ENCODE assay signal across 14 cellular contexts in genomic region chr12:131593411-131593810, GRCh38.
DNase-seq lines count a peak whose midpoint lies in the region; ATAC-seq, FAIRE-seq and TF ChIP-seq lines count a peak whose summit lies in the region.
"Had no signal": no experiment of that assay in that cellular context is flagged by ENCODE, and none has a peak within 500 bp of the region (broad histone marks: within the 10 kb centered on the region; RNA-seq: fewer than 3 reads in every experiment).

No MANE protein-coding gene starts in this region.

- no peak for DNase-seq in activated naive CD4-positive, alpha-beta T cell treated with anti-CD3 and anti-CD28 coated beads, Interleukin-2, amount 10 ng/mL, durations not matched to agents 7 days and 5 days
- DNase-seq in activated naive CD4-positive, alpha-beta T cell treated with Interleukin-2 at 50 U/mL for 16 hours, result no peak
- no peak for DNase-seq in GM19239 (ENCODE audit: insufficient read length, low spot score)
- no peak for DNase-seq in coronary artery (ENCODE audit: low spot score)
- no peak for DNase-seq in NCI-H345 treated with DMSO at 0.1 percent for 48 hours (lab: John Stamatoyannopoulos, UW; ENCODE audit: unreplicated experiment)
- DNase-seq: AML-193, DMS79, GOT3, NCI-H226, NCI-H69, PC-3 had no signal

- peak; percentile 18 for FAIRE-seq in GM19239 (lab: Jason Lieb, UNC)

- H3K4me1 Mint-ChIP-seq in activated naive CD4-positive, alpha-beta T cell treated with anti-CD3 and anti-CD28 coated beads, Interleukin-2, amount 10 ng/mL, durations not matched to agents 7 days and 5 days, result peaks cover 16% of the 10 kb centered on the region
- peaks cover 10% of the 10 kb centered on the region for H3K4me1 Mint-ChIP-seq in activated T-helper 17 cell treated with anti-CD3 and anti-CD28 coated beads, Interleukin-2, amount 50 U/mL, for 72 hours

- no peak for TF ChIP-seq EP300 in neural cell (conservative IDR thresholded peaks at IDR 0.05; ENCODE audit: poor library complexity, severe bottlenecking)

- H3K27ac ChIP-seq in neural cell (ENCODE audit: low read length) (no peak overlapping the region), coronary artery (no peak overlapping the region)

- no peaks in the 10 kb centered on the region for H3K9me3 Mint-ChIP-seq in activated naive CD4-positive, alpha-beta T cell treated with anti-CD3 and anti-CD28 coated beads, Interleukin-2, amount 10 ng/mL, durations not matched to agents 7 days and 5 days
- H3K9me3 Mint-ChIP-seq in activated T-helper 17 cell treated with anti-CD3 and anti-CD28 coated beads, Interleukin-2, amount 50 U/mL, for 72 hours, result no peaks in the 10 kb centered on the region

- H3K4me3 Mint-ChIP-seq in activated naive CD4-positive, alpha-beta T cell treated with anti-CD3 and anti-CD28 coated beads, Interleukin-2, amount 10 ng/mL, durations not matched to agents 7 days and 5 days, result no peak overlapping the region
- H3K4me3 Mint-ChIP-seq in activated T-helper 17 cell treated with anti-CD3 and anti-CD28 coated beads, Interleukin-2, amount 50 U/mL, for 72 hours, result peak overlapping the region; percentile 2

- no peaks in the 10 kb centered on the region for H3K9me3 ChIP-seq in neural cell (ENCODE audit: low read length)

- TF ChIP-seq CTCF in neural cell (IDR thresholded peaks at IDR 0.05; ENCODE audit: poor library complexity, severe bottlenecking) (no peak), coronary artery (IDR thresholded peaks at IDR 0.05) (no peak)

- H2AFZ ChIP-seq in neural cell (ENCODE audit: low read depth, low read length), result no peak overlapping the region

- no peaks in the 10 kb centered on the region for H3K27me3 Mint-ChIP-seq in activated naive CD4-positive, alpha-beta T cell treated with anti-CD3 and anti-CD28 coated beads, Interleukin-2, amount 10 ng/mL, durations not matched to agents 7 days and 5 days
- H3K27me3 Mint-ChIP-seq in activated T-helper 17 cell treated with anti-CD3 and anti-CD28 coated beads, Interleukin-2, amount 50 U/mL, for 72 hours, result no peaks in the 10 kb centered on the region

- peak overlapping the region; percentile 42 for H3K27ac Mint-ChIP-seq in activated naive CD4-positive, alpha-beta T cell treated with anti-CD3 and anti-CD28 coated beads, Interleukin-2, amount 10 ng/mL, durations not matched to agents 7 days and 5 days
- peak overlapping the region; percentile 23 for H3K27ac Mint-ChIP-seq in activated T-helper 17 cell treated with anti-CD3 and anti-CD28 coated beads, Interleukin-2, amount 50 U/mL, for 72 hours

- no peaks in the 10 kb centered on the region for H3K36me3 ChIP-seq in neural cell (ENCODE audit: insufficient read depth, low read length)

- H3K9ac ChIP-seq in neural cell (ENCODE audit: low read length), result no peak overlapping the region

- TF ChIP-seq RAD21 in neural cell (conservative IDR thresholded peaks at IDR 0.05), result no peak

- no peaks in the 10 kb centered on the region for H4K20me1 ChIP-seq in neural cell (ENCODE audit: insufficient read depth)

- no peaks in the 10 kb centered on the region for H3K27me3 ChIP-seq in neural cell (ENCODE audit: insufficient read depth, low read depth, low read length)

- no peak overlapping the region for H3K4me2 ChIP-seq in neural cell (ENCODE audit: low read length)

- H3F3A ChIP-seq in neural cell (ENCODE audit: insufficient read depth, low read length, poor library complexity, severe bottlenecking), result no peaks in the 10 kb centered on the region

- H3K79me2 ChIP-seq in neural cell (replicated peaks; ENCODE audit: insufficient read depth, low read length), result no peaks in the 10 kb centered on the region

- ATAC-seq in activated T-helper 17 cell treated with anti-CD3 and anti-CD28 coated beads, Interleukin-2, amount 50 U/mL, for 72 hours (replicated peaks), result no peak
- ATAC-seq: K562, PC-3 had no signal

- H3K36me3 Mint-ChIP-seq in activated naive CD4-positive, alpha-beta T cell treated with anti-CD3 and anti-CD28 coated beads, Interleukin-2, amount 10 ng/mL, durations not matched to agents 7 days and 5 days, result no peaks in the 10 kb centered on the region
- no peaks in the 10 kb centered on the region for H3K36me3 Mint-ChIP-seq in activated T-helper 17 cell treated with anti-CD3 and anti-CD28 coated beads, Interleukin-2, amount 50 U/mL, for 72 hours (ENCODE audit: low read depth)

- H3K9me2 ChIP-seq in neural cell (ENCODE audit: insufficient read depth, low read length), result no peaks in the 10 kb centered on the region

- CTCF ChIA-PET in activated naive CD4-positive, alpha-beta T cell treated with anti-CD3 and anti-CD28 coated beads, Interleukin-2, amount 10 ng/mL, durations not matched to agents 7 days and 5 days (lab: Charles Lee), result no interaction called here

- no peak overlapping the region for H3K4me3 ChIP-seq in neural cell (ENCODE audit: low read length)
- H3K4me3 ChIP-seq in coronary artery, result no peak overlapping the region
- H3K4me3 ChIP-seq: K562 had no signal

TF ChIP-seq in neural cell, 6 proteins besides CTCF, POLR2A, EP300 and RAD21:
- TF ChIP-seq REST (IDR thresholded peaks at IDR 0.05; ENCODE audit: borderline replicate concordance), result peak; percentile 32
- TF ChIP-seq POLR2AphosphoS5 (IDR thresholded peaks at IDR 0.05), result no peak
